9 cellular contexts compared by ENCODE assay signal in the genomic region with DNA sequence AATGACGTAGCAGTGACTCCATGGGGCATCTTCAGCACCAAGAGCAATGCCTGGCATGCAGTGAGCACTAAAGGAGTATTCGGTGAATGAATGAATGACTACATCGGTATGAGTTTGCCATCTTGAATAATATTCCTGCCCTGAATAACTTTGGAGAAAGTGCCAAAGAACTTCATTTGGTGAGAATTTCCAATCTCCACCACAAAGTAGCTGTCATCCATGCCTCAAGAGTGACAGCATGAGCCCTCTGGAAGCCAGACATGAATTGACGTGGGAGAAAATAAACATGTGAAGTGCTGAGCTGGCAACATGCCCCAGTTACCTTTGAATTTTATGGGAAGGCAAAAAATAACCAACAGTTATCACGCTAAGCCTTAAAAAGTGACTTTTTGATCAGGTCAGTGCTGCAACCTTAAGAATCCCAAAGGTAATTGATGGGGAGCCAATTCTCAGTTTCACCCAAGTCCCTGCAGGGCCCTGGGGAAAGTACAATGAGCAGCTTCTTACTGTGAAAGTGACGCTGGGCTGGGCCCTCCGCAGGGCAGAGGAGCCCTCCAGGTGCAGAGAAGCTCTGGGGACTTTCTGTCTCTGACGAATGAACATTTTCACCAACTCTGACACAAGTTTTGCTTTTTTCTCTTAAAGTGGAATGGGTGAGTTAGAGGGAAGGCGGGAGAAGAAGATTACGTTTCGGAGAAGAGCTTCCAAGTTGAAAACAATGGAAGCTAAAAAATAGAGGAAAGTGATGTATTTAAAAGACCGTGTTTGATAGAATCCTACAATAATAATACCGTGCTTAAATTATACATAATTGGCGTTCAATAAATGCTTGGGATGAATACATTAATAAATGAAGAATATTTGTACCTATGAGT. TPM values are rescaled to one million over a fixed set of nuclear protein-coding genes. Genes with fewer than 3 reads are reported as not detected.
DNase-seq lines count a peak whose midpoint lies in the region; ATAC-seq, FAIRE-seq and TF ChIP-seq lines count a peak whose summit lies in the region.
"Had no signal": no experiment of that assay in that cellular context is flagged by ENCODE, and none has a peak within 500 bp of the region (broad histone marks: within the 10 kb centered on the region; RNA-seq: fewer than 3 reads in every experiment).

No MANE protein-coding gene starts in this region.

- DNase-seq in H1 (ENCODE audit: low read depth in 1 of 2, low spot score in 2 of 2) (no peak), NCI-H1105 (lab: John Stamatoyannopoulos, UW) (no peak), frontal cortex (ENCODE audit: low spot score in 2 of 2) (no peak), Karpas-422 (no peak), stomach (no peak)
- DNase-seq: NCI-H2029 treated with DMSO at 0.1 percent for 48 hours had no signal

- H3K56ac ChIP-seq in H1 (replicated peaks; ENCODE audit: insufficient read length, low read depth, low read length) = no peak overlapping the region

- no peak overlapping the region for H3K23ac ChIP-seq in H1 (ENCODE audit: insufficient read length)

- H3K4me1 ChIP-seq in H1 (replicated peaks in 1 of 4; ENCODE audit: control insufficient read depth in 3 of 4, insufficient read depth in 4 of 4, low read length in 3 of 4) (peaks cover 0 to 9% (median 5%) of the 10 kb centered on the region in 4 experiments; a peak in 4 of 7 replicates), Karpas-422 (ENCODE audit: low read length) (no peaks in the 10 kb centered on the region), stomach (no peaks in the 10 kb centered on the region)

- no peak overlapping the region for H3K9ac ChIP-seq in H1 (replicated peaks in 1 of 4; ENCODE audit: extremely low read depth in 1 of 4, low read depth in 3 of 4, low read length in 3 of 4)
- no peak overlapping the region for H3K9ac ChIP-seq in Karpas-422 (ENCODE audit: low read length)

- TF ChIP-seq POLR2A in H1 (IDR thresholded peaks at IDR 0.05; ENCODE audit: control extremely low read depth in 1 of 2, low read depth in 2 of 2, low read length in 2 of 2) (no peak), stomach (IDR thresholded peaks at IDR 0.05) (no peak)

- H3K9me3 ChIP-seq in H1 (ENCODE audit: insufficient read depth in 2 of 2, low read depth in 1 of 2, low read length in 1 of 2) (no peaks in the 10 kb centered on the region), Karpas-422 (ENCODE audit: low read length) (no peaks in the 10 kb centered on the region), stomach (no peaks in the 10 kb centered on the region)

- H3K4ac ChIP-seq in H1 (replicated peaks; ENCODE audit: insufficient read length, low read depth, low read length) = no peak overlapping the region

- no peak overlapping the region for H2AK5ac ChIP-seq in H1 (ENCODE audit: low read depth, low read length)

- no peaks in the 10 kb centered on the region for H3K23me2 ChIP-seq in H1 (ENCODE audit: low read depth, low read length)

- 0 out of 2 replicates have a peak overlapping the region, but pooled peaks have one; percentile 34 for H2BK15ac ChIP-seq in H1 (ENCODE audit: low read length)

- no peak overlapping the region for H2BK12ac ChIP-seq in H1 (ENCODE audit: low read depth, low read length)

- H3K4me3 ChIP-seq in H1 (ENCODE audit: extremely low read depth in 1 of 4, insufficient read depth in 2 of 4, low read depth in 3 of 4, low read length in 4 of 4) (no peak overlapping the region), Karpas-422 (ENCODE audit: low read length) (no peak overlapping the region), stomach (no peak overlapping the region)

- H3K4me2 ChIP-seq in H1 (ENCODE audit: insufficient read depth in 1 of 2, low read depth in 2 of 2, low read length in 2 of 2) (no peak overlapping the region), Karpas-422 (ENCODE audit: low read depth, low read length, poor library complexity, severe bottlenecking) (no peak overlapping the region)

- no peaks in the 10 kb centered on the region for H3K79me2 ChIP-seq in H1 (ENCODE audit: control insufficient read depth in 1 of 2, insufficient read depth in 2 of 2, low read length in 2 of 2)
- H3K79me2 ChIP-seq in Karpas-422 (ENCODE audit: low read length) = no peaks in the 10 kb centered on the region

- POLR2A ChIA-PET in H1 (lab: Charles Lee; ENCODE audit: partially characterized antibody) = interaction anchor here (0.5 to 2.0 kb wide), 3 partner anchors 22 to 33 kb away, joined by 3 to 8 read pairs (median 4); a partner anchor contains a TSS

- H4K8ac ChIP-seq in H1 (ENCODE audit: extremely low read depth, insufficient read depth, low read length) = no peak overlapping the region

- WGBS in H1 (ENCODE audit: extremely low coverage in 1 of 2, insufficient coverage in 1 of 2, insufficient read length in 1 of 2, insufficient replicate concordance in 2 of 2, low coverage in 1 of 2, low lambda C conversion rate in 2 of 2, missing lambda C conversion rate in 1 of 2), 2 experiments = 82 to 100% methylated on average over 3 to 14 of the region's 14 CpGs
- 83 to 89% (median 87%) methylated on average over 14 of the region's 14 CpGs for WGBS in stomach, 5 donors

- TF ChIP-seq CTCF in H1 (IDR thresholded peaks at IDR 0.05; ENCODE audit: control extremely low read depth in 1 of 3, insufficient read depth in 1 of 3, low read depth in 1 of 3, low read length in 3 of 3) (no peak), stomach (IDR thresholded peaks at IDR 0.05) (no peak)

- no peak overlapping the region for H2BK120ac ChIP-seq in H1 (replicated peaks; ENCODE audit: low read depth, low read length)

- H3K79me1 ChIP-seq in H1 (ENCODE audit: low read depth, low read length) = no peaks in the 10 kb centered on the region

- TF ChIP-seq EP300 in H1 (IDR thresholded peaks at IDR 0.05; ENCODE audit: borderline replicate concordance in 1 of 2, low read depth in 2 of 2, low read length in 2 of 2) = no peak
- no peak for TF ChIP-seq EP300 in stomach (IDR thresholded peaks at IDR 0.05)

- no peak overlapping the region for H3K27ac ChIP-seq in H1 (ENCODE audit: low read depth, low read length)
- H3K27ac ChIP-seq in Karpas-422 (ENCODE audit: low read length) = no peak overlapping the region
- no peak overlapping the region for H3K27ac ChIP-seq in stomach

- FAIRE-seq in H1 (lab: Jason Lieb, UNC) (no peak), frontal cortex (lab: Jason Lieb, UNC) (no peak)

- CTCF ChIA-PET in H1 (lab: Charles Lee; ENCODE audit: partially characterized antibody) = interaction anchor here (0.6 to 2.9 kb wide), 10 partner anchors 8 to 182 kb away, joined by 3 to 12 read pairs (median 4); no protein-coding TSS in a partner anchor

- no peak overlapping the region for H4K5ac ChIP-seq in H1 (ENCODE audit: insufficient read length, low read depth, low read length)

- H3K36me3 ChIP-seq in H1 (ENCODE audit: control insufficient read depth in 2 of 4, insufficient read depth in 4 of 4, low read length in 3 of 4) (no peaks in the 10 kb centered on the region), Karpas-422 (ENCODE audit: insufficient read depth, low read length) (no peaks in the 10 kb centered on the region), stomach (no peaks in the 10 kb centered on the region)

- H3K27me3 ChIP-seq in H1 (replicated peaks in 1 of 4; ENCODE audit: control insufficient read depth in 3 of 4, extremely low read depth in 1 of 4, insufficient read depth in 3 of 4, low read length in 3 of 4) (no peaks in the 10 kb centered on the region), Karpas-422 (ENCODE audit: low read length) (no peaks in the 10 kb centered on the region), stomach (peaks cover 0 to 57% (median 8%) of the 10 kb centered on the region in 3 donors)

- no peak overlapping the region for H2AFZ ChIP-seq in H1 (ENCODE audit: low read length)
- no peak overlapping the region for H2AFZ ChIP-seq in Karpas-422 (ENCODE audit: low read length)

- ATAC-seq in GM18867 (IDR thresholded peaks at IDR 0.05; ENCODE audit: unreplicated experiment) (peak; percentile 96), GM21529 (IDR thresholded peaks at IDR 0.05; ENCODE audit: unreplicated experiment) (peak; percentile 98), HG03108 (IDR thresholded peaks at IDR 0.05; ENCODE audit: unreplicated experiment) (peak; percentile 95)

- no peak for TF ChIP-seq RAD21 in H1 (IDR thresholded peaks at IDR 0.05 in 1 of 2, conservative IDR thresholded peaks at IDR 0.05 in 1 of 2; ENCODE audit: low read depth in 2 of 2, low read length in 2 of 2)

- H3K9me2 ChIP-seq in Karpas-422 (replicated peaks; ENCODE audit: insufficient read depth, low read length) = no peaks in the 10 kb centered on the region

- H4K20me1 ChIP-seq in H1 (replicated peaks in 1 of 2; ENCODE audit: control insufficient read depth in 1 of 2, insufficient read depth in 2 of 2, low read length in 2 of 2) (no peaks in the 10 kb centered on the region), Karpas-422 (ENCODE audit: insufficient read depth, low read depth, low read length) (no peaks in the 10 kb centered on the region)

- H2BK5ac ChIP-seq in H1 (ENCODE audit: low read depth, low read length) = no peak overlapping the region

- intact Hi-C loops in stomach (cut with DNase I; ENCODE audit: low total_unique reads) = no loop called here

- H3K14ac ChIP-seq in H1 (ENCODE audit: insufficient read length) = no peak overlapping the region

- H2BK20ac ChIP-seq in H1 (ENCODE audit: low read length) = no peak overlapping the region

- H4K91ac ChIP-seq in H1 (replicated peaks; ENCODE audit: insufficient read length, low read length) = no peak overlapping the region

- H3K18ac ChIP-seq in H1 (ENCODE audit: extremely low read depth, low read length) = no peak overlapping the region

TF ChIP-seq in H1, 55 proteins besides CTCF, POLR2A, EP300 and RAD21:
- TF ChIP-seq RNF2 (IDR thresholded peaks at IDR 0.05; ENCODE audit: borderline replicate concordance, low read depth, low read length, missing control alignments, poor library complexity, severe bottlenecking) = no peak

RNA-seq across cellular contexts. Expression of a gene that starts 21.9 kb away (rescaled TPM):
- total RNA-seq in H1 (2021; fragmentation: NEBNext Ultra II Directional; extraction: Animal tissue kit (Norgen Biotek cat#: 25700)) = 21.5 and 27.7 TPM in 2 replicates
- polyA plus RNA-seq in H1 (2011; rRNA removed) (12.2 and 13.5 TPM in 2 replicates), stomach (10 to 100 TPM; 19.9 to 60.2 (median 33.0) TPM)
- polyA plus RNA-seq in H1 (2011; cell fraction: cytosol; rRNA removed) = 17.1 TPM
- polyA plus RNA-seq in H1 (2011; cell fraction: nucleus; rRNA removed) = 18.7 TPM
- polyA plus RNA-seq in H1 (2012, experiment 1 of 2) = 18.2 to 33.8 TPM (median 21.4 TPM) in 4 replicates
- 16.1 TPM for polyA plus RNA-seq in H1 (2012, experiment 2 of 2)
- polyA plus RNA-seq in H1 (2013, experiment 1 of 2) = 9.1 TPM
- polyA plus RNA-seq in H1 (2013, experiment 2 of 2) = 9.4 TPM
- polyA minus RNA-seq in H1 (2011; rRNA and poly(A)+ RNA removed) = 13.6 and 21.4 TPM in 2 replicates
- polyA minus RNA-seq in H1 (2011; cell fraction: cytosol; rRNA and poly(A)+ RNA removed) = 15.9 TPM
- 37.1 TPM for polyA minus RNA-seq in H1 (2011; cell fraction: nucleus; rRNA and poly(A)+ RNA removed)
- total RNA-seq in frontal cortex (1.6 TPM), stomach (10 to 100 TPM in 4 of 5 donors, not detected in 1; 14.0 to 59.8 (median 24.3) TPM)
- total RNA-seq in Karpas-422 (2014; rRNA removed; shearing (Covaris generic); ENCODE audit: low replicate concordance) = 4.1 and 8.0 TPM in 2 replicates
